Comparison of ENCODE assay signal across 8 cellular contexts in the genomic region with DNA sequence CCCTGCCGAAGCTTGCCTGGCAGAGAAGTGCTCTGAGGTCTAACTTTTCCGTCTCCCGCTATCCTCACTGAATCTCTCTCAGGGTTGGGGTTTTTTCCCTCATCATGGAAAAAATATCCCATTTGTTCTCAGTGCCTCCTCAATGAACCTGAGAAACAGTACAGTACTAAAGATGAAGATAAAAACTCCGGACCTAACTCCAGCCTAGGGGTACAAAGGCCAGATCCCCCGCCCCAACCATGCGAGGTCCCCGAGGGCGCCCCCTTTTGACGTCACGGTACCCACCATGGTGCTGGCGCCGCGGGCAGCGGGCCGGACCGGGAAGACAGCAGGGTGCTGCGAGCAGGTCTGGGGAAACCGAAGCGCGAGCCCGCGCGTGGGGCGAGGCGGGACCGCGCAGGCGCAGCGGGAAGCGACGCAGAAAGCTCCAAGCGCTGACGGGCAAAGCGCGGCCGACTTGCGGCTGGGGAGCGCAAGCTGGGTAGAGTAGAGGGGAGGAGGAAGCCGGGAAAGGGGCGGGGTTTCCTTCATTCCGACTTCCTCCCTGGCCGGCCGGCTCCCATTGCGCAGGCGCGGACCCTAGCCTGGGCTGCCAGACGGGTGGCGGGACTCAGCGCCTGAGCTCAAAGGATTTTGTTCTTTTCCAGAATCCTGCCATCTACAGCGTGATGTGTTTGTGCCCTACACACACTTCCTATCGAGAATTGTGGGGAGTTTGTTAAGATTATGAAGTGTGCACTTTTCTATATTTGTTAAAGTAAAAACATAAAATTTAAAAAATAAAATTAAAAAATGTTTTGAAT. TPM values are rescaled to one million over a fixed set of nuclear protein-coding genes. Genes with fewer than 3 reads are reported as not detected.
DNase-seq lines count a peak whose midpoint lies in the region; TF ChIP-seq lines count a peak whose summit lies in the region.

A gene (minus strand): TSS at position 497 of the 803 bp plus-strand sequence. CDS start 209 bp downstream, at position 288.

- H3K9ac ChIP-seq in SK-N-SH = peak within 1 kb of the TSS; percentile 77

- H3K79me2 ChIP-seq in SK-N-SH (ENCODE audit: insufficient read depth) = peaks cover 41% of the 10 kb centered on the region

- no peak for TF ChIP-seq RAD21 in SK-N-SH (IDR thresholded peaks at IDR 0.05; ENCODE audit: low read length)

- DNase-seq in GM04504 (ENCODE audit: low read depth) (peak; percentile 93), HFF-Myc (ENCODE audit: extremely low read depth, low read depth) (peak; percentile 87), NAMALWA (ENCODE audit: low spot score) (peak; percentile 96), SK-N-SH (peak; percentile 99), germinal center (ENCODE audit: low spot score) (peak; percentile 99), occipital lobe (lab: John Stamatoyannopoulos, UW) (peak; percentile 94)
- DNase-seq in activated naive CD4-positive, alpha-beta T cell treated with anti-CD3 and anti-CD28 coated beads, Interleukin-2, amount 50 U/mL, for 16 hours = peak; percentile 97

- peak within 1 kb of the TSS; percentile 72 for H3K4me2 ChIP-seq in SK-N-SH

- H3K27ac ChIP-seq in SK-N-SH (ENCODE audit: low read depth in 2 of 2, low read length in 1 of 2) (peak within 1 kb of the TSS; percentile 79 to 80), temporal lobe (ENCODE audit: low read depth, low read length) (peak within 1 kb of the TSS; percentile 92)

- POLR2A ChIA-PET in SK-N-SH (lab: Yijun Ruan, JAX) = interaction anchor here (0.8 to 2.3 kb wide), 10 partner anchors 9 to 142 kb away, joined by 3 to 24 read pairs (median 6); a partner anchor contains a TSS

- 0% methylated on average over 10 of the region's 51 CpGs for WGBS in SK-N-SH (ENCODE audit: low lambda C conversion rate)

- H3F3A ChIP-seq in SK-N-SH (replicated peaks; ENCODE audit: insufficient read depth) = peaks cover 11% of the 10 kb centered on the region

- TF ChIP-seq EP300 in SK-N-SH (IDR thresholded peaks at IDR 0.05; ENCODE audit: borderline replicate concordance in 1 of 2, low read depth in 1 of 2, low read length in 1 of 2) = no peak

- TF ChIP-seq CTCF in HFF-Myc (IDR thresholded peaks at IDR 0.05; ENCODE audit: low read depth, low read length, missing control alignments) (peak; percentile 35), SK-N-SH (IDR thresholded peaks at IDR 0.05) (peak; percentile 46)

- H3K9me2 ChIP-seq in SK-N-SH = no peaks in the 10 kb centered on the region

- no peaks in the 10 kb centered on the region for H3K9me3 ChIP-seq in SK-N-SH

- peak within 1 kb of the TSS; percentile 94 for H3K4me3 ChIP-seq in HFF-Myc (replicated peaks; ENCODE audit: low read depth, low read length)
- H3K4me3 ChIP-seq in SK-N-SH (ENCODE audit: low read depth in 2 of 2, low read length in 1 of 2) = peak within 1 kb of the TSS; percentile 64 to 73

- no peaks in the 10 kb centered on the region for H4K20me1 ChIP-seq in SK-N-SH (ENCODE audit: insufficient read depth)

- peaks cover 0 to 6% of the 10 kb centered on the region in 2 experiments for H3K36me3 ChIP-seq in SK-N-SH (replicated peaks in 1 of 2; ENCODE audit: control insufficient read depth in 1 of 2, insufficient read depth in 2 of 2, low read length in 1 of 2)

- peak within 1 kb of the TSS; percentile 83 for H2AFZ ChIP-seq in SK-N-SH (ENCODE audit: low read depth)

- peaks cover 5% of the 10 kb centered on the region in 2 experiments; a peak in 2 of 4 replicates for H3K4me1 ChIP-seq in SK-N-SH (ENCODE audit: control insufficient read depth in 1 of 2, insufficient read depth in 2 of 2, low read depth in 1 of 2, low read length in 1 of 2)

- no peaks in the 10 kb centered on the region for H3K27me3 ChIP-seq in SK-N-SH (ENCODE audit: insufficient read depth)

- CTCF ChIA-PET in SK-N-SH (lab: Yijun Ruan, JAX) = interaction anchor here (0.6 to 4.4 kb wide), 9 partner anchors 9 to 196 kb away, joined by 3 to 37 read pairs (median 5); a partner anchor contains a TSS

TF ChIP-seq in SK-N-SH, 30 proteins besides CTCF, POLR2A, EP300 and RAD21:
- TF ChIP-seq RFX5 (IDR thresholded peaks at IDR 0.05; ENCODE audit: low read length) (no peak), JUND (IDR thresholded peaks at IDR 0.05) (no peak), POLR2AphosphoS5 (IDR thresholded peaks at IDR 0.05; ENCODE audit: low read depth, low read length) (peak; percentile 85; the same call in 1 of the 2 replicates), TAF1 (IDR thresholded peaks at IDR 0.05; ENCODE audit: borderline replicate concordance, low read depth, low read length) (peak; percentile 59), TEAD4 (IDR thresholded peaks at IDR 0.05; ENCODE audit: borderline replicate concordance, insufficient read depth) (no peak), GABPA (IDR thresholded peaks at IDR 0.05; ENCODE audit: low read depth) (peak; percentile 46), FOXJ3 (CRISPR knock-in tag; IDR thresholded peaks at IDR 0.05) (no peak), SIN3A (IDR thresholded peaks at IDR 0.05; ENCODE audit: borderline replicate concordance, low read depth, low read length) (peak; percentile 77; the same call in 1 of the 2 replicates), NFIC (IDR thresholded peaks at IDR 0.05; ENCODE audit: borderline replicate concordance) (no peak), MXI1 (IDR thresholded peaks at IDR 0.05; ENCODE audit: low read depth, low read length) (peak; percentile 76), YY1 (IDR thresholded peaks at IDR 0.05; ENCODE audit: low read depth) (peak; percentile 61; the same call in 1 of the 2 replicates), ELF1 (IDR thresholded peaks at IDR 0.05) (peak; percentile 53; the same call in 1 of the 2 replicates), GATA2 (CRISPR knock-in tag; IDR thresholded peaks at IDR 0.05) (no peak), NRF1 (IDR thresholded peaks at IDR 0.05; ENCODE audit: low read depth, low read length) (peak; percentile 80), SMC3 (IDR thresholded peaks at IDR 0.05; ENCODE audit: low read depth, low read length) (peak; percentile 11; the same call in 1 of the 2 replicates)
- TF ChIP-seq, protein P1, sequence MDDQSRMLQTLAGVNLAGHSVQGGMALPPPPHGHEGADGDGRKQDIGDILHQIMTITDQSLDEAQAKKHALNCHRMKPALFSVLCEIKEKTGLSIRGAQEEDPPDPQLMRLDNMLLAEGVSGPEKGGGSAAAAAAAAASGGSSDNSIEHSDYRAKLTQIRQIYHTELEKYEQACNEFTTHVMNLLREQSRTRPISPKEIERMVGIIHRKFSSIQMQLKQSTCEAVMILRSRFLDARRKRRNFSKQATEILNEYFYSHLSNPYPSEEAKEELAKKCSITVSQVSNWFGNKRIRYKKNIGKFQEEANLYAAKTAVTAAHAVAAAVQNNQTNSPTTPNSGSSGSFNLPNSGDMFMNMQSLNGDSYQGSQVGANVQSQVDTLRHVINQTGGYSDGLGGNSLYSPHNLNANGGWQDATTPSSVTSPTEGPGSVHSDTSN (IDR thresholded peaks at IDR 0.05) = no peak
- TF ChIP-seq, protein P2, sequence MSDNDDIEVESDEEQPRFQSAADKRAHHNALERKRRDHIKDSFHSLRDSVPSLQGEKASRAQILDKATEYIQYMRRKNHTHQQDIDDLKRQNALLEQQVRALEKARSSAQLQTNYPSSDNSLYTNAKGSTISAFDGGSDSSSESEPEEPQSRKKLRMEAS (IDR thresholded peaks at IDR 0.05; ENCODE audit: low read depth) = peak; percentile 79; the same call in 1 of the 2 replicates
TF ChIP-seq in SK-N-SH: peak in this region for 10.

RNA-seq across cellular contexts. Expression of the gene that starts here (rescaled TPM):
- 47.8 and 79.1 TPM in 2 replicates for polyA plus RNA-seq in SK-N-SH (2012; rRNA removed)
- 55.5 and 67.6 TPM in 2 replicates for polyA plus RNA-seq in SK-N-SH (2012; cell fraction: cytosol; rRNA removed)
- 18.5 and 22.9 TPM in 2 replicates for polyA plus RNA-seq in SK-N-SH (2012; cell fraction: nucleus; rRNA removed)
- total RNA-seq in occipital lobe = 22.9 TPM
- total RNA-seq in temporal lobe = 10.3 TPM

Comparison
In these comparisons a context has a peak if more than half of its experiments do, and no peak if none do; other contexts are left out.
1. Peak in every context shown above with its lines: DNase-seq, H3K4me3 ChIP-seq and H3K27ac ChIP-seq.